Comparison of ENCODE assay signal across 8 cellular contexts in the genomic region with DNA sequence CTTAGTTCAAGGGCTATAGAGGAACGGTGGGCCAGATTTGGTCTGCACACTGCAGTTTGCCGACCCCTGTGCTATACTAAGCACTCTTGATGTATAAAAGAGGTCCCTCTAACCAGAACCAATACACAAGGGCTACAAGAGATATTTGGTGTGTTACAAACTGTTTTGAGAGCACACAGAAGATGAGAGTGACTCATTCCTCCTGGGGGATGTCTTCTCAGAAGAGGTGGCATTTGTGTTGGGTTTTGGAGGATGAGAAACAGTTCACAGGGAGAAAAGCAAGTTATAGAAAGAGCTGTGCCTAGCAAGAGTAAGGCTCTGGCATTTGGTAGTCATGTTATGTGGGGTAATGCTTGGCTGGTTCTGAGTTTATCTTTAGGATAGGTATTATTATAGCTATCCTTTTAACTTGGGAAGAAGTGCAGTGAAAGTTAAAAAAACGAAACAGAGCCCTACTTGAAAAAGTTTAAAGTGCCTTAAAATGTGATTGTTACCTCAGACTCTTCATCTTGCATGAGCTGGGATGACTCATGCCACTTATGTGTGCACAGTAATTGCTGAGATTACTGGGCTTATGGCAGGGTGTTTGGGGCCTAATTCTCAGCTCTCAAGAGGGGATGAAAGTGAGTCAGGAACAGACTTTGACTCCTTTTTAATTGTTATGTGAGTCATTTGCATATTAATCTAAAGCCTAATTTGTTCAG.
A peak's percentile ranks its signal among the peaks of the same experiment; 100 is the strongest.
DNase-seq lines count a peak whose midpoint lies in the region; ATAC-seq and TF ChIP-seq lines count a peak whose summit lies in the region.

No MANE protein-coding gene starts in this region.

- H3K4me3 ChIP-seq in DND-41 (ENCODE audit: low read depth in 1 of 2, low read length in 2 of 2) (no peak overlapping the region), muscle layer of duodenum (ENCODE audit: low read depth in 1 of 2, low read length in 2 of 2) (no peak overlapping the region)

- no peak overlapping the region for H3K9ac ChIP-seq in DND-41 (ENCODE audit: low read depth, low read length)

- H4K20me1 ChIP-seq in DND-41 (ENCODE audit: insufficient read depth, low read length), result no peaks in the 10 kb centered on the region

- no peaks in the 10 kb centered on the region for H3K79me2 ChIP-seq in DND-41 (ENCODE audit: insufficient read depth, low read length)

- H3K4me1 ChIP-seq in DND-41 (ENCODE audit: insufficient read depth, low read length) (peaks cover 23% of the 10 kb centered on the region), muscle layer of duodenum (ENCODE audit: control insufficient read depth in 1 of 2, insufficient read depth in 2 of 2, low read length in 2 of 2) (no peaks in the 10 kb centered on the region)

- H3K27ac ChIP-seq in DND-41 (ENCODE audit: low read length) (no peak overlapping the region), muscle layer of duodenum (ENCODE audit: low read length) (peak overlapping the region; percentile 24)

- DNase-seq in DND-41, result no peak
- DNase-seq in activated T-cell treated with anti-CD3 and anti-CD28 coated beads, Interleukin-2, amount 50 U/mL, for 48 hours, result peak; percentile 31 to 38
- DNase-seq in Right ventricle myocardium inferior (ENCODE audit: missing footprints), result no peak

- no peaks in the 10 kb centered on the region for H3K36me3 ChIP-seq in DND-41 (ENCODE audit: insufficient read depth, low read length)
- H3K36me3 ChIP-seq in muscle layer of duodenum (ENCODE audit: control insufficient read depth in 1 of 2, insufficient read depth in 2 of 2, low read length in 2 of 2), result no peaks in the 10 kb centered on the region

- intact Hi-C loops in Right ventricle myocardium inferior (cut with DNase I), result no loop called here

- peaks cover 3% of the 10 kb centered on the region for H3K27me3 ChIP-seq in DND-41 (ENCODE audit: insufficient read depth, low read length, poor library complexity)
- H3K27me3 ChIP-seq in muscle layer of duodenum (ENCODE audit: low read depth, low read length), result no peaks in the 10 kb centered on the region

- no peaks in the 10 kb centered on the region for H3K9me3 ChIP-seq in DND-41 (ENCODE audit: insufficient read depth, low read length, severe bottlenecking)
- no peaks in the 10 kb centered on the region for H3K9me3 ChIP-seq in muscle layer of duodenum (ENCODE audit: control insufficient read depth in 1 of 2, low read length in 2 of 2)

- no peak for TF ChIP-seq CTCF in DND-41 (IDR thresholded peaks at IDR 0.05; ENCODE audit: borderline replicate concordance, extremely low read depth, low read length, poor library complexity, severe bottlenecking)

- ATAC-seq in DND-41 (ENCODE audit: insufficient read depth, low read depth), result peak; percentile 36
- peak; percentile 58 for ATAC-seq in HG03354 (IDR thresholded peaks at IDR 0.05; ENCODE audit: poor library complexity, severe bottlenecking, unreplicated experiment)
- no peak for ATAC-seq in HG03135 (IDR thresholded peaks at IDR 0.05; ENCODE audit: unreplicated experiment)
- no peak for ATAC-seq in GM18907 (IDR thresholded peaks at IDR 0.05; ENCODE audit: unreplicated experiment)
- ATAC-seq in Right ventricle myocardium inferior, result no peak
- no peak for ATAC-seq in GM21447 (IDR thresholded peaks at IDR 0.05; ENCODE audit: unreplicated experiment)

- H3K4me2 ChIP-seq in DND-41 (ENCODE audit: insufficient read depth, low read length), result peak overlapping the region; percentile 89

- peak overlapping the region; percentile 86 for H2AFZ ChIP-seq in DND-41 (ENCODE audit: low read depth, low read length)

Comparison
In these comparisons a context has a peak if more than half of its experiments do, and no peak if none do; other contexts are left out.
1. ATAC-seq: peak in DND-41 (single experiment) and HG03354 (single experiment); none in HG03135 (single experiment), GM18907 (single experiment), Right ventricle myocardium inferior (single experiment) and GM21447 (single experiment).
2. DNase-seq: peak in activated T-cell treated with anti-CD3 and anti-CD28 coated beads, Interleukin-2, amount 50 U/mL, for 48 hours (2 of 2); none in DND-41 (single experiment) and Right ventricle myocardium inferior (single experiment).